5 cellular contexts compared by ENCODE assay signal in genomic region chr13:56349866-56350265, GRCh38.
"Had no signal": no experiment of that assay in that cellular context is flagged by ENCODE, and none has a peak within 500 bp of the region (broad histone marks: within the 10 kb centered on the region; RNA-seq: fewer than 3 reads in every experiment).

No MANE protein-coding gene starts in this region.

- DNase-seq: H9, HCEC 1CT, KBM-7 had no signal

- ATAC-seq: GM23338, HepG2 had no signal
